In genomic region chr16:11253995-11254912, GRCh38 we compare ENCODE assay signal across 8 cellular contexts. TPM values are rescaled to one million over a fixed set of nuclear protein-coding genes. Genes with fewer than 3 reads are reported as not detected.
DNase-seq lines count a peak whose midpoint lies in the region; ATAC-seq and TF ChIP-seq lines count a peak whose summit lies in the region.

No MANE protein-coding gene starts in this region.

- H3K36me3 Mint-ChIP-seq in HFFc6 (ENCODE audit: low read depth), result no peaks in the 10 kb centered on the region; the same call in 1 of the 2 replicates
- H3K36me3 Mint-ChIP-seq in stimulated activated memory B cell treated with anti-CD40 and anti-IgM and Interleukin-4, amounts not matched to agents 10 μg/mL and 1 μg/mL and 100 μg/mL, for 72 hours, result peaks cover 46% of the 10 kb centered on the region

- POLR2A ChIA-PET in RWPE1 (lab: Yijun Ruan, JAX; ENCODE audit: low non-redundant PET), result no interaction called here

- no peak for DNase-seq in HFFc6
- peak; percentile 53 to 60 for DNase-seq in activated T-cell treated with anti-CD3 and anti-CD28 coated beads, Interleukin-2, amount 50 U/mL, for 48 hours
- no peak for DNase-seq in RWPE1 (ENCODE audit: low spot score)
- DNase-seq in DMS79 treated with DMSO at 0.1 percent for 48 hours (lab: John Stamatoyannopoulos, UW), result no peak
- no peak for DNase-seq in ACHN

- peak overlapping the region; percentile 75 for H3K4me3 ChIP-seq in iPS-15b (ENCODE audit: low read depth, low read length)

- in situ Hi-C loops in ACHN (cut with HindIII; ENCODE audit: low pct_ligation_motif_present, low pct_unique_long_range_greater_than_20kb, low sequenced_read_pairs), result no loop called here

- peak overlapping the region; percentile 81 for H3K9ac ChIP-seq in iPS-15b (ENCODE audit: low read depth, low read length)

- H3K27ac Mint-ChIP-seq in HFFc6, result peak overlapping the region; percentile 71; the same call in 1 of the 2 replicates
- H3K27ac Mint-ChIP-seq in stimulated activated memory B cell treated with anti-CD40 and anti-IgM and Interleukin-4, amounts not matched to agents 10 μg/mL and 1 μg/mL and 100 μg/mL, for 72 hours, result peak overlapping the region; percentile 67

- peaks cover 16% of the 10 kb centered on the region for H3K36me3 ChIP-seq in iPS-15b (ENCODE audit: control insufficient read depth, insufficient read depth, low read length)

- no peak for ATAC-seq in stimulated activated memory B cell treated with anti-CD40 and anti-IgM and Interleukin-4, amounts not matched to agents 10 μg/mL and 1 μg/mL and 100 μg/mL, for 72 hours
- no peak for ATAC-seq in GM18858 (IDR thresholded peaks at IDR 0.05; ENCODE audit: unreplicated experiment)

- peak overlapping the region; percentile 81 for H3K4me3 Mint-ChIP-seq in HFFc6
- H3K4me3 Mint-ChIP-seq in stimulated activated memory B cell treated with anti-CD40 and anti-IgM and Interleukin-4, amounts not matched to agents 10 μg/mL and 1 μg/mL and 100 μg/mL, for 72 hours, result peak overlapping the region; percentile 89

- H3K27ac ChIP-seq in RWPE1, result no peak overlapping the region

- H3K27me3 Mint-ChIP-seq in HFFc6 (ENCODE audit: insufficient read depth), result no peaks in the 10 kb centered on the region
- no peaks in the 10 kb centered on the region for H3K27me3 Mint-ChIP-seq in stimulated activated memory B cell treated with anti-CD40 and anti-IgM and Interleukin-4, amounts not matched to agents 10 μg/mL and 1 μg/mL and 100 μg/mL, for 72 hours

- peaks cover 8% of the 10 kb centered on the region for H3K4me1 ChIP-seq in iPS-15b (ENCODE audit: control insufficient read depth, insufficient read depth, low read length)

- TF ChIP-seq CTCF in HFFc6 (IDR thresholded peaks at IDR 0.05) (no peak; the same call in 1 of the 2 replicates), RWPE1 (conservative IDR thresholded peaks at IDR 0.05; ENCODE audit: low read depth) (no peak)

- H3K4me1 Mint-ChIP-seq in HFFc6 (ENCODE audit: low read depth), result peaks cover 46% of the 10 kb centered on the region
- H3K4me1 Mint-ChIP-seq in stimulated activated memory B cell treated with anti-CD40 and anti-IgM and Interleukin-4, amounts not matched to agents 10 μg/mL and 1 μg/mL and 100 μg/mL, for 72 hours, result peaks cover 63% of the 10 kb centered on the region

- H3K27me3 ChIP-seq in iPS-15b (ENCODE audit: control insufficient read depth, insufficient read depth, low read length), result peaks cover 2% of the 10 kb centered on the region

- no peaks in the 10 kb centered on the region for H3K9me3 Mint-ChIP-seq in HFFc6
- H3K9me3 Mint-ChIP-seq in stimulated activated memory B cell treated with anti-CD40 and anti-IgM and Interleukin-4, amounts not matched to agents 10 μg/mL and 1 μg/mL and 100 μg/mL, for 72 hours, result no peaks in the 10 kb centered on the region

- CTCF ChIA-PET in RWPE1 (lab: Yijun Ruan, JAX), result interaction anchor here (0.5 to 1.7 kb wide), 18 partner anchors 37 to 312 kb away, joined by 3 to 9 read pairs (median 4); partner anchors contain the start of gene DEXI

- no peaks in the 10 kb centered on the region for H3K9me3 ChIP-seq in iPS-15b (ENCODE audit: control insufficient read depth, insufficient read depth, low read length)

RNA-seq across cellular contexts. Expression of gene SOCS1, which starts 1.8 kb away (rescaled TPM):
- total RNA-seq in HFFc6 (2021; fragmentation: NEBNext Ultra II Directional; extraction: Animal tissue kit (Norgen Biotek cat#: 25700)), result 1 to 10 TPM; 3.8 to 6.7 (median 5.9) TPM

RNA-seq across cellular contexts. Expression of gene TNP2, which starts 14.9 kb away (rescaled TPM):
- total RNA-seq in HFFc6 (2021; fragmentation: NEBNext Ultra II Directional; extraction: Animal tissue kit (Norgen Biotek cat#: 25700)), result not detected

RNA-seq across cellular contexts. Expression of gene PRM3, which starts 19.2 kb away (rescaled TPM):
- not detected for total RNA-seq in HFFc6 (2021; fragmentation: NEBNext Ultra II Directional; extraction: Animal tissue kit (Norgen Biotek cat#: 25700))

RNA-seq across cellular contexts. Expression of gene PRM2, which starts 22.0 kb away (rescaled TPM):
- total RNA-seq in HFFc6 (2021; fragmentation: NEBNext Ultra II Directional; extraction: Animal tissue kit (Norgen Biotek cat#: 25700)), result not detected

RNA-seq across cellular contexts. Expression of gene PRM1, which starts 26.9 kb away (rescaled TPM):
- not detected for total RNA-seq in HFFc6 (2021; fragmentation: NEBNext Ultra II Directional; extraction: Animal tissue kit (Norgen Biotek cat#: 25700))

Comparison
In these comparisons a context has a peak if more than half of its experiments do, and no peak if none do; other contexts are left out.
1. DNase-seq: peak in activated T-cell treated with anti-CD3 and anti-CD28 coated beads, Interleukin-2, amount 50 U/mL, for 48 hours (2 of 2); none in HFFc6 (single experiment), RWPE1 (single experiment), DMS79 treated with DMSO at 0.1 percent for 48 hours (single experiment) and ACHN (single experiment).